ENCODE assay signal across 32 cellular contexts in the genomic region with DNA sequence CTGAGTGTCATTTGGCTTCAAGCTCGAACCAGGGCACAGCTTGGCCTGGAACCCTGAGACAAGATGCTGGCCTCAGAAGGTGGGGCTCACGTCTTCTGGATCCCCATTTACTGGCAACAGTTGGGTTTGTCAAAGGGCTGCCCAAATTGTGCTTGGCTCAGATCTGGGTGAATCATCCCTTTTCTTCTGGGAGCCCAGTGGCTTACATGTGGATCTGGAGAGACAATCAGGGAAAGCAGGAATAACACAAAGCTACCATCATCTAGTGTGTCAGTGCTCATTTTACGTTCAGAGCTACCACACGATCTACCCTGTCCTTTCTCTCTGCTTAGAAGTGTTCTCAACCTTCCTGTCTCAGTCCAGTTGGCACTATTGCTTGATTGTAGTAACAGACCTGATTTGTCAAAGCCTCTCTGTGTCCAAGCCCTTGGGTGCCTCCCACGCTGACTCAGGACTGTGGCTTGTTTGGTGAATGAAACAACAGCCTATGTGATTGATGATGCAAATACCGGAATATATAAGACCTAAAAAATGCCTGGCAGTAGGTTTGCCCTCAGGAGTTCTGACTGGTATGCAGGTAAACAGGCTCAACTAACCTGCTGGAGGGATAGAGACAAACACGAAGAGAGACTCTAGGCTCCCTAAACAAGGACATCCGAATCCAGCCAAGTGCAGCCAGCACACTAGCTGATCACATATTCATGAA.
DNase-seq lines count a peak whose midpoint lies in the region; ATAC-seq, FAIRE-seq and TF ChIP-seq lines count a peak whose summit lies in the region.
"Had no signal": no experiment of that assay in that cellular context is flagged by ENCODE, and none has a peak within 500 bp of the region (broad histone marks: within the 10 kb centered on the region; RNA-seq: fewer than 3 reads in every experiment).

No MANE protein-coding gene starts in this region.

- H3K4me1 ChIP-seq in pancreas: no peaks in the 10 kb centered on the region
- no peaks in the 10 kb centered on the region for H3K4me1 ChIP-seq in CD4-positive, alpha-beta memory T cell (ENCODE audit: insufficient read depth, low read length)
- no peaks in the 10 kb centered on the region for H3K4me1 ChIP-seq in aorta (ENCODE audit: control insufficient read depth in 1 of 2, insufficient read depth in 2 of 2, low read length in 2 of 2)
- H3K4me1 ChIP-seq: spleen, testis had no signal

- POLR2A ChIA-PET in CD4-positive, alpha-beta memory T cell (lab: Charles Lee; ENCODE audit: partially characterized antibody): interaction anchor here (1.2 kb wide), 1 partner anchor 9 kb away, joined by 3 read pairs; no protein-coding TSS in a partner anchor

- no peak for TF ChIP-seq POLR2A in erythroblast (IDR thresholded peaks at IDR 0.05; ENCODE audit: low read length)

- H3K4me3 ChIP-seq in pancreas (no peak overlapping the region), aorta (ENCODE audit: low read length in 2 of 2) (no peak overlapping the region)
- H3K4me3 ChIP-seq in CD4-positive, alpha-beta memory T cell (ENCODE audit: low read length in 2 of 2): no peak overlapping the region
- H3K4me3 ChIP-seq: SK-N-MC, spleen, testis had no signal

- FAIRE-seq in pancreas (lab: Jason Lieb, UNC): no peak
- FAIRE-seq: G401.6, HTR-8/SVneo, RCC 7860 had no signal

- ATAC-seq in pancreas: peak in 3 of 4 donors; percentile 15 to 53 (median 35)
- no peak for ATAC-seq in aorta (ENCODE audit: low FRiP score)
- ATAC-seq: activated T-cell treated with anti-CD3 and anti-CD28 coated beads, Interleukin-2, amount 50 U/mL, for 72 hours; natural killer cell treated with Interleukin-12 subunit alpha and Interleukin-12 subunit beta and Interleukin-15 and Interleukin-18, amount 100 ng/mL, for 72 hours; stimulated activated naive B cell treated with anti-CD40 and anti-IgM and Interleukin-4, amounts not matched to agents 10 μg/mL and 1 μg/mL and 100 μg/mL, for 72 hours had no signal

- H3K9me3 ChIP-seq in pancreas (no peaks in the 10 kb centered on the region), aorta (ENCODE audit: control insufficient read depth, low read length) (no peaks in the 10 kb centered on the region)
- H3K9me3 ChIP-seq in CD4-positive, alpha-beta memory T cell (ENCODE audit: control insufficient read depth in 1 of 2, low read length in 2 of 2): no peaks in the 10 kb centered on the region
- H3K9me3 ChIP-seq: spleen, testis had no signal

- peak; percentile 44 for DNase-seq in SIG-M5 treated with dmso at 0.1 percent for 504 hours (lab: John Stamatoyannopoulos, UW; ENCODE audit: unreplicated experiment)
- no peak for DNase-seq in SIG-M5 (lab: John Stamatoyannopoulos, UW)
- DNase-seq in epithelial cell of prostate (ENCODE audit: low read depth, low spot score): peak; percentile 92
- no peak for DNase-seq in pancreas
- no peak for DNase-seq in activated CD4-positive, alpha-beta T cell treated with anti-CD3 and anti-CD28 coated beads for 48 hours
- DNase-seq in CD4-positive, alpha-beta memory T cell: no peak
- DNase-seq in erythroblast (lab: John Stamatoyannopoulos, UW): no peak
- DNase-seq in aorta: no peak
- DNase-seq: activated CD4-positive, alpha-beta T cell treated with anti-CD3 and anti-CD28 coated beads, Interleukin-2, amount 10 ng/mL, durations not matched to agents 24 days and 14 days; activated naive CD4-positive, alpha-beta T cell treated with Interleukin-2 at 50 U/mL for 16 hours; activated T-cell treated with anti-CD3 and anti-CD28 coated beads, Interleukin-2, amount 50 U/mL, for 72 hours; caudate nucleus; CD4-positive, CD25-positive, alpha-beta regulatory T cell; foreskin melanocyte; hypothalamus; KBM-7; MV-4-11; NCI-H187; NCI-H526 treated with DMSO at 0.1 percent for 48 hours; retina; spleen; stimulated activated CD4-positive, alpha-beta T cell treated with anti-CD3 and anti-CD28 coated beads, Interleukin-2, amount 100 ng/mL, for 48 hours; stimulated activated naive B cell treated with anti-CD40 and anti-IgM and Interleukin-4, amounts not matched to agents 10 μg/mL and 1 μg/mL and 100 μg/mL, for 72 hours; T-helper 2 cell; testis had no signal

- peaks cover 0 to 6% (median under 1%) of the 10 kb centered on the region in 4 donors for H3K4me1 Mint-ChIP-seq in CD4-positive, alpha-beta memory T cell
- H3K4me1 Mint-ChIP-seq: activated CD4-positive, alpha-beta T cell treated with anti-CD3 and anti-CD28 coated beads, Interleukin-2, amount 10 ng/mL, durations not matched to agents 24 days and 14 days; stimulated activated naive B cell treated with anti-CD40 and anti-IgM and Interleukin-4, amounts not matched to agents 10 μg/mL and 1 μg/mL and 100 μg/mL, for 72 hours had no signal

- H3K27me3 ChIP-seq in pancreas (no peaks in the 10 kb centered on the region), aorta (ENCODE audit: control insufficient read depth in 1 of 2, insufficient read depth in 2 of 2, low read length in 1 of 2) (no peaks in the 10 kb centered on the region)
- no peaks in the 10 kb centered on the region for H3K27me3 ChIP-seq in CD4-positive, alpha-beta memory T cell (ENCODE audit: insufficient read depth, low read length)
- H3K27me3 ChIP-seq: spleen, testis had no signal

- H3K4me3 Mint-ChIP-seq in CD4-positive, alpha-beta memory T cell: no peak overlapping the region
- H3K4me3 Mint-ChIP-seq: activated CD4-positive, alpha-beta T cell treated with anti-CD3 and anti-CD28 coated beads, Interleukin-2, amount 10 ng/mL, durations not matched to agents 24 days and 14 days; activated T-cell treated with anti-CD3 and anti-CD28 coated beads, Interleukin-2, amount 50 U/mL, for 72 hours; CD4-positive, CD25-positive, alpha-beta regulatory T cell; natural killer cell treated with Interleukin-12 subunit alpha and Interleukin-12 subunit beta and Interleukin-15 and Interleukin-18, amount 100 ng/mL, for 72 hours; stimulated activated naive B cell treated with anti-CD40 and anti-IgM and Interleukin-4, amounts not matched to agents 10 μg/mL and 1 μg/mL and 100 μg/mL, for 72 hours had no signal

- H3K27me3 Mint-ChIP-seq in CD4-positive, alpha-beta memory T cell: no peaks in the 10 kb centered on the region
- H3K27me3 Mint-ChIP-seq: activated CD4-positive, alpha-beta T cell treated with anti-CD3 and anti-CD28 coated beads, Interleukin-2, amount 10 ng/mL, durations not matched to agents 24 days and 14 days; CD4-positive, CD25-positive, alpha-beta regulatory T cell; natural killer cell treated with Interleukin-12 subunit alpha and Interleukin-12 subunit beta and Interleukin-15 and Interleukin-18, amount 100 ng/mL, for 72 hours; stimulated activated naive B cell treated with anti-CD40 and anti-IgM and Interleukin-4, amounts not matched to agents 10 μg/mL and 1 μg/mL and 100 μg/mL, for 72 hours had no signal

- no peaks in the 10 kb centered on the region for H3K36me3 Mint-ChIP-seq in CD4-positive, alpha-beta memory T cell
- H3K36me3 Mint-ChIP-seq: CD4-positive, CD25-positive, alpha-beta regulatory T cell; natural killer cell treated with Interleukin-12 subunit alpha and Interleukin-12 subunit beta and Interleukin-15 and Interleukin-18, amount 100 ng/mL, for 72 hours; stimulated activated naive B cell treated with anti-CD40 and anti-IgM and Interleukin-4, amounts not matched to agents 10 μg/mL and 1 μg/mL and 100 μg/mL, for 72 hours had no signal

- no peak for TF ChIP-seq CTCF in pancreas (IDR thresholded peaks at IDR 0.05)

- H3K36me3 ChIP-seq in pancreas: no peaks in the 10 kb centered on the region
- no peaks in the 10 kb centered on the region for H3K36me3 ChIP-seq in CD4-positive, alpha-beta memory T cell (ENCODE audit: insufficient read depth, low read length)
- H3K36me3 ChIP-seq in aorta (ENCODE audit: control insufficient read depth in 1 of 2, insufficient read depth in 2 of 2, low read length in 1 of 2): no peaks in the 10 kb centered on the region
- H3K36me3 ChIP-seq: spleen had no signal

- no peak overlapping the region for H3K27ac Mint-ChIP-seq in CD4-positive, alpha-beta memory T cell
- H3K27ac Mint-ChIP-seq: activated CD4-positive, alpha-beta T cell treated with anti-CD3 and anti-CD28 coated beads, Interleukin-2, amount 10 ng/mL, durations not matched to agents 24 days and 14 days; activated T-cell treated with anti-CD3 and anti-CD28 coated beads, Interleukin-2, amount 50 U/mL, for 72 hours; natural killer cell treated with Interleukin-12 subunit alpha and Interleukin-12 subunit beta and Interleukin-15 and Interleukin-18, amount 100 ng/mL, for 72 hours; stimulated activated naive B cell treated with anti-CD40 and anti-IgM and Interleukin-4, amounts not matched to agents 10 μg/mL and 1 μg/mL and 100 μg/mL, for 72 hours had no signal

- H3K27ac ChIP-seq in epithelial cell of prostate (peak overlapping the region; percentile 80), pancreas (no peak overlapping the region), aorta (ENCODE audit: low read depth in 1 of 2, low read length in 2 of 2) (no peak overlapping the region)
- no peak overlapping the region for H3K27ac ChIP-seq in CD4-positive, alpha-beta memory T cell (ENCODE audit: low read depth, low read length)
- H3K27ac ChIP-seq: 22Rv1, SK-N-MC, spleen, testis, VCaP had no signal

- 36 to 48% methylated on average over 8 of the region's 8 CpGs for WGBS in pancreas, 2 donors
- WGBS in aorta, 2 donors: 64 to 68% methylated on average over 8 of the region's 8 CpGs

- peaks cover 0 to 2% (median 0%) of the 10 kb centered on the region in 8 donors for H3K9me3 Mint-ChIP-seq in CD4-positive, alpha-beta memory T cell
- H3K9me3 Mint-ChIP-seq: CD4-positive, CD25-positive, alpha-beta regulatory T cell; natural killer cell treated with Interleukin-12 subunit alpha and Interleukin-12 subunit beta and Interleukin-15 and Interleukin-18, amount 100 ng/mL, for 72 hours had no signal

- intact Hi-C loops in pancreas (cut with DNase I) (no loop called here), aorta (cut with DNase I) (no loop called here)
- intact Hi-C loops in CD4-positive, alpha-beta memory T cell (cut with micrococcal nuclease): no loop called here

- CTCF ChIA-PET in CD4-positive, alpha-beta memory T cell (lab: Charles Lee; ENCODE audit: partially characterized antibody): no interaction called here

Comparison
In these comparisons a context has a peak if more than half of its experiments do, and no peak if none do; other contexts are left out.
1. DNase-seq: peak in SIG-M5 treated with dmso at 0.1 percent for 504 hours (single experiment) and epithelial cell of prostate (single experiment); none in SIG-M5 (single experiment), pancreas (0 of 6), activated CD4-positive, alpha-beta T cell treated with anti-CD3 and anti-CD28 coated beads for 48 hours (single experiment), CD4-positive, alpha-beta memory T cell (0 of 5), erythroblast (0 of 2) and aorta (0 of 2).